In the genomic region with DNA sequence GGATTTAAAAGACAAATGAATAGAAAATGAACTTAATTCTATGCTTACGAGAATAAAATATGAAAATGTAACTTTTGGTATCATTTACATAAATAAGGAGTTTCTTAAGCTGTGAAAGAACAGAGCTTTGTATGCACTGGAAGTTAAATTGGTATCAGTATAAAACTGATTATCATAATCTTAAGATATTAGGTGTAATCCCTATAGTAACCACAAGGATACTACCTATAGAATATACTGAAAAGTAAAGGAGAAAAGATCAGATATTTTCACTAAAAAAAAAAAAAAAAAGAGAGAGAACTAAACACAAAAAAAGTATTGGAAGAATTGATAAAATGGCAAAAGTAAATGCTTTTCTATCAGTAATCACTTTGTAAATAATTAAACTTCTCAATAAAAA, we compare ENCODE assay signal across 20 cellular contexts.
A peak's percentile ranks its signal among the peaks of the same experiment; 100 is the strongest.
DNase-seq lines count a peak whose midpoint lies in the region; ATAC-seq and TF ChIP-seq lines count a peak whose summit lies in the region.
"Had no signal": no experiment of that assay in that cellular context is flagged by ENCODE, and none has a peak within 500 bp of the region (broad histone marks: within the 10 kb centered on the region; RNA-seq: fewer than 3 reads in every experiment).

No MANE protein-coding gene starts in this region.

- no peak overlapping the region for H3K4me2 ChIP-seq in neural progenitor cell
- H3K4me2 ChIP-seq: BLaER1 treated with 17β-estradiol and CSF1 and Interleukin-3, amounts not matched to agents 10 nM and 100 nM had no signal

- H3K27me3 ChIP-seq in endodermal cell (ENCODE audit: control insufficient read depth, insufficient read depth, low read length, poor library complexity, severe bottlenecking) (no peaks in the 10 kb centered on the region), neural progenitor cell (no peaks in the 10 kb centered on the region)
- H3K27me3 ChIP-seq: BLaER1 treated with 17β-estradiol and CSF1 and Interleukin-3, amounts not matched to agents 10 nM and 100 nM; SJCRH30 had no signal

- H3K4me1 ChIP-seq in endodermal cell (ENCODE audit: control insufficient read depth, insufficient read depth, low read length) (no peaks in the 10 kb centered on the region), neural progenitor cell (no peaks in the 10 kb centered on the region)
- H3K4me1 ChIP-seq: SJCRH30 had no signal

- no peaks in the 10 kb centered on the region for H3F3A ChIP-seq in neural progenitor cell (ENCODE audit: low read depth)

- TF ChIP-seq CTCF in endodermal cell (conservative IDR thresholded peaks at IDR 0.05) (peak; percentile 52), neural progenitor cell (IDR thresholded peaks at IDR 0.05) (peak; percentile 16)

- H3K9ac ChIP-seq in endodermal cell (ENCODE audit: extremely low read depth, low read length, poor library complexity, severe bottlenecking) (no peak overlapping the region), neural progenitor cell (no peak overlapping the region)
- H3K9ac ChIP-seq: BLaER1 treated with 17β-estradiol and CSF1 and Interleukin-3, amounts not matched to agents 10 nM and 100 nM had no signal

- peaks cover 12% of the 10 kb centered on the region for H3K9me3 ChIP-seq in endodermal cell (ENCODE audit: control insufficient read depth, low read length)
- H3K9me3 ChIP-seq in neural progenitor cell (ENCODE audit: low read depth) = no peaks in the 10 kb centered on the region
- H3K9me3 ChIP-seq: SJCRH30 had no signal

- WGBS in endodermal cell (ENCODE audit: insufficient coverage in 1 of 2, insufficient read length in 1 of 2), 2 experiments = 100% methylated on average over 1 of the region's 1 CpG; no CpG with 5 or more reads in 1 of the 2 experiments

- H3K36me3 Mint-ChIP-seq in endodermal cell (ENCODE audit: low read depth) (no peaks in the 10 kb centered on the region), neural progenitor cell (no peaks in the 10 kb centered on the region)
- H3K36me3 Mint-ChIP-seq: CD8-positive, alpha-beta memory T cell had no signal

- no peaks in the 10 kb centered on the region for H3K79me2 ChIP-seq in neural progenitor cell (ENCODE audit: low read depth)

- H4K20me1 ChIP-seq in neural progenitor cell (ENCODE audit: low read depth) = no peaks in the 10 kb centered on the region
- H4K20me1 ChIP-seq: BLaER1 treated with 17β-estradiol and CSF1 and Interleukin-3, amounts not matched to agents 10 nM and 100 nM had no signal

- H3K4me3 ChIP-seq in endodermal cell (ENCODE audit: low read length) = no peak overlapping the region
- H3K4me3 ChIP-seq in neural progenitor cell = no peak overlapping the region
- H3K4me3 ChIP-seq: BLaER1 treated with 17β-estradiol and CSF1 and Interleukin-3, amounts not matched to agents 10 nM and 100 nM; GM12878; SJCRH30 had no signal

- ATAC-seq in HG03342 (IDR thresholded peaks at IDR 0.05; ENCODE audit: unreplicated experiment) = peak; percentile 49
- no peak for ATAC-seq in HG02798 (IDR thresholded peaks at IDR 0.05; ENCODE audit: poor library complexity, unreplicated experiment)
- no peak for ATAC-seq in HG02623 (IDR thresholded peaks at IDR 0.05; ENCODE audit: unreplicated experiment)
- ATAC-seq: GM12878, HepG2 had no signal

- H3K27ac ChIP-seq in endodermal cell (ENCODE audit: low read depth, low read length) = no peak overlapping the region
- no peak overlapping the region for H3K27ac ChIP-seq in neural progenitor cell
- H3K27ac ChIP-seq: BLaER1 treated with 17β-estradiol and CSF1 and Interleukin-3, amounts not matched to agents 10 nM and 100 nM; SJCRH30 had no signal

- peaks cover 7% of the 10 kb centered on the region for H3K4me1 Mint-ChIP-seq in endodermal cell
- no peaks in the 10 kb centered on the region for H3K4me1 Mint-ChIP-seq in neural progenitor cell
- H3K4me1 Mint-ChIP-seq: CD8-positive, alpha-beta memory T cell had no signal

- DNase-seq in ELR (ENCODE audit: low read depth) (peak; percentile 24), endodermal cell (no peak), neural progenitor cell (ENCODE audit: low spot score) (no peak), EL (no peak), putamen (ENCODE audit: low spot score) (no peak)
- DNase-seq: CD8-positive, alpha-beta memory T cell; DND-41; HCEC 1CT; KG1; NCI-H1417; NCI-H187 treated with DMSO at 0.1 percent for 48 hours; NCI-H226; NCI-H524 treated with DMSO at 0.1 percent for 48 hours; SJCRH30 had no signal

- H3K27ac Mint-ChIP-seq in endodermal cell (no peak overlapping the region), neural progenitor cell (no peak overlapping the region)
- H3K27ac Mint-ChIP-seq: CD8-positive, alpha-beta memory T cell had no signal

- H3K36me3 ChIP-seq in endodermal cell (ENCODE audit: control insufficient read depth, insufficient read depth, low read length) (no peaks in the 10 kb centered on the region), neural progenitor cell (no peaks in the 10 kb centered on the region)
- H3K36me3 ChIP-seq: BLaER1 treated with 17β-estradiol and CSF1 and Interleukin-3, amounts not matched to agents 10 nM and 100 nM; SJCRH30 had no signal

- no peak overlapping the region for H3K4me3 Mint-ChIP-seq in endodermal cell
- H3K4me3 Mint-ChIP-seq in neural progenitor cell = no peak overlapping the region
- H3K4me3 Mint-ChIP-seq: CD8-positive, alpha-beta memory T cell had no signal

- no peak overlapping the region for H2AFZ ChIP-seq in neural progenitor cell (replicated peaks)

- H3K9me3 Mint-ChIP-seq in endodermal cell (peaks cover 10% of the 10 kb centered on the region), neural progenitor cell (peaks cover 7% of the 10 kb centered on the region)

- H3K27me3 Mint-ChIP-seq in endodermal cell (ENCODE audit: insufficient read depth) = no peaks in the 10 kb centered on the region
- no peaks in the 10 kb centered on the region for H3K27me3 Mint-ChIP-seq in neural progenitor cell (ENCODE audit: insufficient read depth, low read depth)
- H3K27me3 Mint-ChIP-seq: CD8-positive, alpha-beta memory T cell had no signal
